36 cellular contexts compared by ENCODE assay signal in the genomic region with DNA sequence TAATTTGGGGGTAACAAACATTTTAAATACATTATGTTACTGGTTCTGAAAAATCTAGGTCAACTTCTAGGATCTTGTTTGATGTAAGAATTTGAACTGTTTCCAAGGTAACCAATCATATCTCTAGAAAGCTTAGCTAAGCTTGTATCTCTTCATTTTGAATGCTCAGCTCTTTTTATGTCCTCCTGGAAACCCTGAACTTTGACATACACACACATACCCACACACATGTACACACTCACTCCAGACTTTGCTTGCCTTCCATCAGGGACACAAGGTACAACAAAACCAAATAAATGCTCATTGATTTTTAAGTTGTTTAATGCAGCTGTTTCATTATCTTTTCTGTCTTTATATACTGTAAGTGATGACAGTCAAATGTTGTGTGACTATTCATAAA.
"Had no signal": no experiment of that assay in that cellular context is flagged by ENCODE, and none has a peak within 500 bp of the region (broad histone marks: within the 10 kb centered on the region; RNA-seq: fewer than 3 reads in every experiment).

No MANE protein-coding gene starts in this region.

- H3K27me3 ChIP-seq: brain microvascular endothelial cell, esophagus squamous epithelium, heart right ventricle, left lung, neutrophil had no signal

- H3K4me3 ChIP-seq: esophagus squamous epithelium, heart right ventricle, left lung, lung, skin epidermis, thoracic aorta had no signal

- H3K27ac ChIP-seq: brain microvascular endothelial cell, epithelial cell of prostate, esophagus squamous epithelium, heart right ventricle, left lung, neutrophil, skin epidermis, thoracic aorta, WERI-Rb-1 had no signal

- H3K4me3 Mint-ChIP-seq: activated naive CD8-positive, alpha-beta T cell; activated T-cell treated with anti-CD3 and anti-CD28 coated beads, Interleukin-2, amount 50 U/mL, for 24 hours; dendritic cell treated with granulocyte-macrophage colony-stimulating factor and Interleukin-4, amounts not matched to agents 40 ng/mL and 50 ng/mL, for 4 days; stimulated activated effector memory CD8-positive, alpha-beta T cell treated with anti-CD3 and anti-CD28 coated beads, Interleukin-12 subunit alpha, Interleukin-12 subunit beta, amount 100 ng/mL, for 72 hours; stimulated activated naive CD8-positive, alpha-beta T cell treated with anti-CD3 and anti-CD28 coated beads, Interleukin-15, Interleukin-2, amounts not matched to agents 100 ng/mL and 50 ng/mL, for 24 hours had no signal

- H3K36me3 ChIP-seq: brain microvascular endothelial cell, esophagus squamous epithelium, heart right ventricle, left lung, neutrophil, thoracic aorta, WERI-Rb-1 had no signal

- FAIRE-seq: endometrium, TTC549, urothelium cell line had no signal

- H3K9me3 Mint-ChIP-seq: activated T-cell treated with anti-CD3 and anti-CD28 coated beads, Interleukin-2, amount 50 U/mL, for 24 hours; activated T-helper 2 cell treated with anti-CD3 and anti-CD28 coated beads, Interferon-gamma antibody, Interleukin-2, Interleukin-4, amounts not matched to agents 10 μg/mL and 5 μg/mL and 100 μg/mL, durations not matched to agents 14 hours and 24 hours and 36 hours; dendritic cell treated with granulocyte-macrophage colony-stimulating factor and Interleukin-4, amounts not matched to agents 40 ng/mL and 50 ng/mL, for 4 days; natural killer cell; stimulated activated effector memory CD8-positive, alpha-beta T cell treated with anti-CD3 and anti-CD28 coated beads, Interleukin-12 subunit alpha, Interleukin-12 subunit beta, amount 100 ng/mL, for 72 hours; stimulated activated naive CD8-positive, alpha-beta T cell treated with anti-CD3 and anti-CD28 coated beads, Interleukin-15, Interleukin-2, amounts not matched to agents 100 ng/mL and 50 ng/mL, for 24 hours had no signal

- H3K27me3 Mint-ChIP-seq: activated naive CD8-positive, alpha-beta T cell; activated T-cell treated with anti-CD3 and anti-CD28 coated beads, Interleukin-2, amount 50 U/mL, for 24 hours; dendritic cell treated with granulocyte-macrophage colony-stimulating factor and Interleukin-4, amounts not matched to agents 40 ng/mL and 50 ng/mL, for 4 days; progenitor cell of endocrine pancreas had no signal

- ATAC-seq: activated CD4-positive, CD25-positive, alpha-beta regulatory T cell treated with anti-CD3 and anti-CD28 coated beads, Interleukin-2, amount 50 U/mL, for 24 hours; heart right ventricle; left lung; natural killer cell; sciatic nerve; stimulated activated effector memory CD8-positive, alpha-beta T cell treated with anti-CD3 and anti-CD28 coated beads, Interleukin-12 subunit alpha, Interleukin-12 subunit beta, amount 100 ng/mL, for 72 hours had no signal

- H3K9me3 ChIP-seq: esophagus squamous epithelium, heart right ventricle, left lung, neutrophil, thoracic aorta had no signal

- H3K27ac Mint-ChIP-seq: activated naive CD8-positive, alpha-beta T cell; activated T-cell treated with anti-CD3 and anti-CD28 coated beads, Interleukin-2, amount 50 U/mL, for 24 hours; activated T-helper 2 cell treated with anti-CD3 and anti-CD28 coated beads, Interferon-gamma antibody, Interleukin-2, Interleukin-4, amounts not matched to agents 10 μg/mL and 5 μg/mL and 100 μg/mL, durations not matched to agents 14 hours and 24 hours and 36 hours; dendritic cell treated with granulocyte-macrophage colony-stimulating factor and Interleukin-4, amounts not matched to agents 40 ng/mL and 50 ng/mL, for 4 days; progenitor cell of endocrine pancreas; stimulated activated naive CD8-positive, alpha-beta T cell treated with anti-CD3 and anti-CD28 coated beads, Interleukin-15, Interleukin-2, amounts not matched to agents 100 ng/mL and 50 ng/mL, for 24 hours had no signal

- H3K36me3 Mint-ChIP-seq: activated naive CD8-positive, alpha-beta T cell; natural killer cell had no signal

- DNase-seq: activated CD4-positive, alpha-beta T cell treated with anti-CD3 and anti-CD28 coated beads for 48 hours; activated CD4-positive, alpha-beta T cell treated with anti-CD3 and anti-CD28 coated beads, Interleukin-2, amount 50 U/mL, for 48 hours; activated CD8-positive, alpha-beta memory T cell treated with anti-CD3 and anti-CD28 coated beads for 24 hours; activated CD8-positive, alpha-beta memory T cell treated with anti-CD3 and anti-CD28 coated beads, Interleukin-2, amount 50 U/mL, for 4 hours; activated naive CD4-positive, alpha-beta T cell treated with Interleukin-2 at 50 U/mL for 16 hours; activated T-cell treated with anti-CD3 and anti-CD28 coated beads, Interleukin-2, amount 50 U/mL, for 24 hours; aorta; brain microvascular endothelial cell; effector CD4-positive, alpha-beta T cell; esophagus squamous epithelium; foreskin melanocyte; heart right ventricle; kidney glomerular epithelial cell; left lung; mesendoderm; natural killer cell; stimulated activated CD4-positive, alpha-beta T cell treated with anti-CD3 and anti-CD28 coated beads, Interleukin-4, amount 100 ng/mL, for 24 hours; T-helper 9 cell; trophoblast cell; WERI-Rb-1 had no signal

- H3K4me1 ChIP-seq: esophagus squamous epithelium had no signal
